9 cellular contexts compared by ENCODE assay signal in genomic region chr20:26209171-26209941, GRCh38.
DNase-seq lines count a peak whose midpoint lies in the region; ATAC-seq, FAIRE-seq and TF ChIP-seq lines count a peak whose summit lies in the region.
"Had no signal": no experiment of that assay in that cellular context is flagged by ENCODE, and none has a peak within 500 bp of the region (broad histone marks: within the 10 kb centered on the region; RNA-seq: fewer than 3 reads in every experiment).

No MANE protein-coding gene starts in this region.

- H3F3A ChIP-seq in smooth muscle cell (ENCODE audit: low read depth), result no peaks in the 10 kb centered on the region

- peak overlapping the region; percentile 83 for H3K4me2 ChIP-seq in smooth muscle cell

- no peaks in the 10 kb centered on the region for H3K79me2 ChIP-seq in smooth muscle cell (ENCODE audit: low read depth)

- WGBS in smooth muscle cell (ENCODE audit: low lambda C conversion rate), result 12% methylated on average over 83 of the region's 88 CpGs

- H3K9ac ChIP-seq in smooth muscle cell (ENCODE audit: low read depth), result no peak overlapping the region

- FAIRE-seq in GM18507 (lab: Jason Lieb, UNC), result peak; percentile 100

- H3K36me3 ChIP-seq in smooth muscle cell (ENCODE audit: low read depth), result no peaks in the 10 kb centered on the region

- H3K9me3 ChIP-seq in smooth muscle cell (replicated peaks; ENCODE audit: low read depth), result no peaks in the 10 kb centered on the region

- H2AFZ ChIP-seq in smooth muscle cell (ENCODE audit: low read depth), result no peak overlapping the region

- ATAC-seq in HG03045 (IDR thresholded peaks at IDR 0.05; ENCODE audit: unreplicated experiment), result no peak
- no peak for ATAC-seq in HG02870 (IDR thresholded peaks at IDR 0.05; ENCODE audit: unreplicated experiment)
- ATAC-seq: Panc1 had no signal

- H3K4me3 ChIP-seq in fibroblast of villous mesenchyme (ENCODE audit: low read depth, low read length), result no peak overlapping the region
- peak overlapping the region; percentile 44 for H3K4me3 ChIP-seq in smooth muscle cell

- no peaks in the 10 kb centered on the region for H3K4me1 ChIP-seq in smooth muscle cell (ENCODE audit: low read depth)

- H3K27me3 ChIP-seq in smooth muscle cell (ENCODE audit: low read depth), result peaks cover 58% of the 10 kb centered on the region

- DNase-seq in GM18507 (ENCODE audit: extremely low spot score, insufficient read length, low read depth) (no peak), fibroblast of villous mesenchyme (ENCODE audit: low read depth) (peak; percentile 10), smooth muscle cell (lab: John Stamatoyannopoulos, UW; ENCODE audit: unreplicated experiment) (peak; percentile 1), pons (ENCODE audit: low spot score) (no peak), OCI-M2 (lab: John Stamatoyannopoulos, UW; ENCODE audit: unreplicated experiment) (no peak)
- DNase-seq in activated CD8-positive, alpha-beta memory T cell treated with anti-CD3 and anti-CD28 coated beads, Interleukin-2, amount 50 U/mL, for 48 hours, result peak; percentile 56

- TF ChIP-seq CTCF in fibroblast of villous mesenchyme (IDR thresholded peaks at IDR 0.05; ENCODE audit: insufficient read depth, low read depth, low read length) (no peak), smooth muscle cell (IDR thresholded peaks at IDR 0.05; ENCODE audit: borderline replicate concordance, insufficient read depth, poor library complexity, severe bottlenecking) (no peak)

- H4K20me1 ChIP-seq in smooth muscle cell (ENCODE audit: low read depth), result no peaks in the 10 kb centered on the region

- H3K27ac ChIP-seq in smooth muscle cell (ENCODE audit: low read depth), result no peak overlapping the region

Comparison
In these comparisons a context has a peak if more than half of its experiments do, and no peak if none do; other contexts are left out.
1. DNase-seq: peak in activated CD8-positive, alpha-beta memory T cell treated with anti-CD3 and anti-CD28 coated beads, Interleukin-2, amount 50 U/mL, for 48 hours (single experiment), fibroblast of villous mesenchyme (single experiment) and smooth muscle cell (single experiment); none in GM18507 (single experiment), pons (single experiment) and OCI-M2 (single experiment).